8 cellular contexts compared by ENCODE assay signal in the genomic region with DNA sequence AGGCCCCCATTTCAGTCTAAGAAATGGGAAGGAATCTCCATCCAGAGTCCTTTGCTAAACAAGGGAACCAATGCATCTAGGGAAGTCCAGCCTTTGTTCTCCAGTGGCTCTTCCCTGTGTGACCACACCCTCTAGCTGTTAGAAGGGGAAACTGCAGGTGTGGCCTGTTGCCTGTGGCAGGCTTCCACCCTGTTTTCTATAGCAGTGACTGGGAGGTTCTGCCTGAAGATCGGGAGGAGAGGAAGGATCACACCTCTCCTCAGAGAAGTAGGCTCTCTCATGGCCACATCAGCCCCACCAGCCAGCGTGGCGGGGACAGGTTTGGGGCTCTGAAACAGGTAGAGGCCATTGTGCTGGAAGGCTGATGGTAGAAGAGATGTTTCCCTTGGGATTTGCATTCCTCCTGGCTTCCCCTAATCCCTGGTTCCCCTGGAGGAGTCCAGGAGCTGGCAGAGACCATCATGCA. TPM values are rescaled to one million over a fixed set of nuclear protein-coding genes. Genes with fewer than 3 reads are reported as not detected.
A peak's percentile ranks its signal among the peaks of the same experiment; 100 is the strongest.
DNase-seq lines count a peak whose midpoint lies in the region; ATAC-seq and TF ChIP-seq lines count a peak whose summit lies in the region.

No MANE protein-coding gene starts in this region.

- H3K27me3 Mint-ChIP-seq in activated T-cell treated with anti-CD3 and anti-CD28 coated beads, Interleukin-2, amount 50 U/mL, for 4 hours (ENCODE audit: low read depth): no peaks in the 10 kb centered on the region

- no peak overlapping the region for H3K4me3 Mint-ChIP-seq in activated T-cell treated with anti-CD3 and anti-CD28 coated beads, Interleukin-2, amount 50 U/mL, for 4 hours

- H3K9me3 Mint-ChIP-seq in activated T-cell treated with anti-CD3 and anti-CD28 coated beads, Interleukin-2, amount 50 U/mL, for 4 hours: no peaks in the 10 kb centered on the region

- ATAC-seq in activated T-cell treated with anti-CD3 and anti-CD28 coated beads, Interleukin-2, amount 50 U/mL, for 4 hours: peak; percentile 32 to 43
- ATAC-seq in GM21619 (IDR thresholded peaks at IDR 0.05; ENCODE audit: unreplicated experiment) (no peak), HG03565 (IDR thresholded peaks at IDR 0.05; ENCODE audit: unreplicated experiment) (no peak)

- no peak overlapping the region for H3K4me3 ChIP-seq in epithelial cell of esophagus (ENCODE audit: low read length)

- H3K4me1 Mint-ChIP-seq in activated T-cell treated with anti-CD3 and anti-CD28 coated beads, Interleukin-2, amount 50 U/mL, for 4 hours (ENCODE audit: low read depth): no peaks in the 10 kb centered on the region

- peak; percentile 17 for DNase-seq in activated T-cell treated with anti-CD3 and anti-CD28 coated beads, Interleukin-2, amount 50 U/mL, for 4 hours
- DNase-seq in activated T-cell treated with anti-CD3 and anti-CD28 coated beads for 4 hours (no peak), Kasumi-1 (lab: John Stamatoyannopoulos, UW) (peak; percentile 77 to 91), SK-N-DZ (ENCODE audit: low spot score) (peak; percentile 53), epithelial cell of esophagus (ENCODE audit: low read depth) (peak; percentile 75), mucosa of gallbladder (ENCODE audit: low spot score) (peak; percentile 49)

- peaks cover 21% of the 10 kb centered on the region for H3K36me3 Mint-ChIP-seq in activated T-cell treated with anti-CD3 and anti-CD28 coated beads, Interleukin-2, amount 50 U/mL, for 4 hours (ENCODE audit: insufficient read depth)

- TF ChIP-seq CTCF in epithelial cell of esophagus (IDR thresholded peaks at IDR 0.05; ENCODE audit: insufficient read depth, low read depth, low read length, missing control alignments): peak; percentile 96

RNA-seq across cellular contexts. Expression of gene TRIM8, which starts 47.7 kb away (rescaled TPM):
- total RNA-seq in activated T-cell treated with anti-CD3 and anti-CD28 coated beads, Interleukin-2, amount 50 U/mL, for 4 hours: 10 to 100 TPM; 53.9 to 67.6 (median 59.9) TPM
- polyA plus RNA-seq in SK-N-DZ (2014; cell fraction: cytosol; rRNA removed): 32.2 and 35.3 TPM in 2 replicates
- 24.5 and 41.7 TPM in 2 replicates for polyA plus RNA-seq in SK-N-DZ (2014; cell fraction: nucleus; rRNA removed)
- 129 TPM for total RNA-seq in mucosa of gallbladder

Comparison
In these comparisons a context has a peak if more than half of its experiments do, and no peak if none do; other contexts are left out.
1. ATAC-seq: peak in activated T-cell treated with anti-CD3 and anti-CD28 coated beads, Interleukin-2, amount 50 U/mL, for 4 hours (2 of 2); none in GM21619 (single experiment) and HG03565 (single experiment).